ENCODE assay signal across 7 cellular contexts in genomic region chr22:28442951-28443876, GRCh38.
DNase-seq lines count a peak whose midpoint lies in the region; ATAC-seq and TF ChIP-seq lines count a peak whose summit lies in the region.

No MANE protein-coding gene starts in this region.

- no peak overlapping the region for H2BK15ac ChIP-seq in H9 (ENCODE audit: low read depth, low read length)

- H3K4me2 ChIP-seq in H9 (ENCODE audit: insufficient read depth, insufficient read length, low read length): peak overlapping the region; percentile 94

- H3K56ac ChIP-seq in H9 (ENCODE audit: insufficient read length, low read depth, low read length): no peak overlapping the region

- peaks cover 18 to 23% of the 10 kb centered on the region in 2 experiments for H3K4me1 Mint-ChIP-seq in H9
- no peaks in the 10 kb centered on the region for H3K4me1 Mint-ChIP-seq in central memory CD8-positive, alpha-beta T cell

- DNase-seq in H9 (peak; percentile 79), SK-N-MC (ENCODE audit: low read depth, low spot score) (no peak), pulmonary artery endothelial cell (ENCODE audit: low read depth, low spot score) (peak; percentile 44)
- no peak for DNase-seq in central memory CD8-positive, alpha-beta T cell (ENCODE audit: low spot score in 2 of 2)

- H3K4me3 ChIP-seq in SK-N-MC (peak overlapping the region; percentile 79), iPS-15b (ENCODE audit: low read depth, low read length) (peak overlapping the region; percentile 58)

- no CpG with 5 or more reads among the region's 26 CpGs for WGBS in H9 (ENCODE audit: extremely low coverage, insufficient read length, low lambda C conversion rate)

- H2BK5ac ChIP-seq in H9 (ENCODE audit: insufficient read length, low read length): no peak overlapping the region

- H3K36me3 ChIP-seq in SK-N-MC (ENCODE audit: insufficient read depth, low read length) (no peaks in the 10 kb centered on the region), iPS-15b (ENCODE audit: control insufficient read depth, insufficient read depth, low read length) (no peaks in the 10 kb centered on the region)

- no peak overlapping the region for H3K14ac ChIP-seq in H9 (ENCODE audit: insufficient read depth, low read length)

- no peaks in the 10 kb centered on the region for H3K27me3 Mint-ChIP-seq in H9 (ENCODE audit: low read depth)
- peaks cover 47% of the 10 kb centered on the region for H3K27me3 Mint-ChIP-seq in central memory CD8-positive, alpha-beta T cell

- no peaks in the 10 kb centered on the region for H3K4me1 ChIP-seq in H9 (ENCODE audit: insufficient read depth, low read length)
- H3K4me1 ChIP-seq in iPS-15b (ENCODE audit: control insufficient read depth, insufficient read depth, low read length): peaks cover 3% of the 10 kb centered on the region

- no peak for ATAC-seq in central memory CD8-positive, alpha-beta T cell (replicated peaks; ENCODE audit: extremely low read depth, poor library complexity, severe bottlenecking)
- ATAC-seq in GM21737 (IDR thresholded peaks at IDR 0.05; ENCODE audit: unreplicated experiment) (no peak), HG03521 (IDR thresholded peaks at IDR 0.05; ENCODE audit: unreplicated experiment) (no peak)

- H3K9me3 ChIP-seq in H9 (ENCODE audit: control insufficient read depth, low read depth, low read length) (no peaks in the 10 kb centered on the region), SK-N-MC (ENCODE audit: low read depth, low read length) (no peaks in the 10 kb centered on the region), iPS-15b (ENCODE audit: control insufficient read depth, insufficient read depth, low read length) (no peaks in the 10 kb centered on the region)

- H4K5ac ChIP-seq in H9 (ENCODE audit: insufficient read length, low read depth, low read length): no peak overlapping the region

- H4K91ac ChIP-seq in H9 (ENCODE audit: insufficient read length, low read depth, low read length): no peak overlapping the region

- peak overlapping the region; percentile 74 to 91 (median 76); a peak in 4 of 7 replicates for H3K27ac Mint-ChIP-seq in H9
- H3K27ac Mint-ChIP-seq in central memory CD8-positive, alpha-beta T cell (ENCODE audit: low read depth): no peak overlapping the region

- no peak overlapping the region for H3K23ac ChIP-seq in H9 (ENCODE audit: insufficient read length, low read depth, low read length)

- H2AFZ ChIP-seq in H9 (ENCODE audit: low read length): no peak overlapping the region

- H4K8ac ChIP-seq in H9 (replicated peaks; ENCODE audit: insufficient read length, low read depth, low read length): no peak overlapping the region

- H4K20me1 ChIP-seq in H9 (ENCODE audit: control insufficient read depth, insufficient read depth, insufficient read length): no peaks in the 10 kb centered on the region

- no peak overlapping the region for H3T11ph ChIP-seq in H9 (ENCODE audit: low read length)

- H3K18ac ChIP-seq in H9 (ENCODE audit: insufficient read length, low read depth, low read length): no peak overlapping the region

- no peak overlapping the region for H3K4ac ChIP-seq in H9 (ENCODE audit: low read depth, low read length)

- no peaks in the 10 kb centered on the region for H3K9me3 Mint-ChIP-seq in H9
- H3K9me3 Mint-ChIP-seq in central memory CD8-positive, alpha-beta T cell: no peaks in the 10 kb centered on the region

- H3K27me3 ChIP-seq in H9 (ENCODE audit: insufficient read depth, low read length) (no peaks in the 10 kb centered on the region), iPS-15b (ENCODE audit: control insufficient read depth, insufficient read depth, low read length) (no peaks in the 10 kb centered on the region)

- no peak overlapping the region for H2AK5ac ChIP-seq in H9 (ENCODE audit: insufficient read length, low read length)

- H2BK20ac ChIP-seq in H9 (ENCODE audit: low read depth, low read length, poor library complexity, severe bottlenecking): no peak overlapping the region

- H3K27ac ChIP-seq in H9 (ENCODE audit: insufficient read length, low read depth, low read length) (no peak overlapping the region), SK-N-MC (peak overlapping the region; percentile 79)

- H3K36me3 Mint-ChIP-seq in H9 (ENCODE audit: insufficient read depth in 1 of 3, low read depth in 3 of 3): no peaks in the 10 kb centered on the region
- no peaks in the 10 kb centered on the region for H3K36me3 Mint-ChIP-seq in central memory CD8-positive, alpha-beta T cell (ENCODE audit: insufficient read depth)

- no peaks in the 10 kb centered on the region for H3K79me1 ChIP-seq in H9 (ENCODE audit: insufficient read depth, low read depth, low read length, poor library complexity, severe bottlenecking)

- no peaks in the 10 kb centered on the region for H3K79me2 ChIP-seq in H9 (ENCODE audit: insufficient read depth, low read length)

- TF ChIP-seq CTCF in H9 (conservative IDR thresholded peaks at IDR 0.05): no peak

- H3K4me3 Mint-ChIP-seq in H9: peak overlapping the region; percentile 80 to 89
- H3K4me3 Mint-ChIP-seq in central memory CD8-positive, alpha-beta T cell: peak overlapping the region; percentile 67

- H2BK12ac ChIP-seq in H9 (ENCODE audit: insufficient read length, low read depth, low read length): no peak overlapping the region

- H3K23me2 ChIP-seq in H9 (ENCODE audit: insufficient read length, low read depth, low read length, poor library complexity, severe bottlenecking): peaks cover 10% of the 10 kb centered on the region

- no peak overlapping the region for H2BK120ac ChIP-seq in H9 (ENCODE audit: low read depth, low read length, poor library complexity, severe bottlenecking)

- H3K9ac ChIP-seq in H9 (ENCODE audit: extremely low read depth, insufficient read length, low read length): peak overlapping the region; percentile 61
- H3K9ac ChIP-seq in SK-N-MC (ENCODE audit: insufficient read length): peak overlapping the region; percentile 74
- H3K9ac ChIP-seq in iPS-15b (ENCODE audit: low read depth, low read length): peak overlapping the region; percentile 73

Comparison
In these comparisons a context has a peak if more than half of its experiments do, and no peak if none do; other contexts are left out.
1. DNase-seq: peak in H9 (single experiment) and pulmonary artery endothelial cell (single experiment); none in SK-N-MC (single experiment) and central memory CD8-positive, alpha-beta T cell (0 of 2).
2. Peak in every context shown above with its lines, with median percentiles within 50 percentile points of each other: H3K9ac ChIP-seq.